Comparison of ENCODE assay signal across 1 cellular context in genomic region chr20:49682278-49682677, GRCh38.
TF ChIP-seq lines count a peak whose summit lies in the region.

No MANE protein-coding gene starts in this region.

TF ChIP-seq in GM23338, 12 proteins besides CTCF, POLR2A, EP300 and RAD21 (continued from another document):
- no peak for TF ChIP-seq ZNF462 (CRISPR knock-in tag; IDR thresholded peaks at IDR 0.05)
- TF ChIP-seq CREB1 (CRISPR knock-in tag; IDR thresholded peaks at IDR 0.05; ENCODE audit: low read depth): no peak
- TF ChIP-seq REST (IDR thresholded peaks at IDR 0.05; ENCODE audit: unreplicated experiment): no peak
- TF ChIP-seq EZH2 (IDR thresholded peaks at IDR 0.05; ENCODE audit: low read depth, unreplicated experiment): no peak
